Comparison of ENCODE assay signal across 14 cellular contexts in genomic region chr11:12552677-12553076, GRCh38.
DNase-seq lines count a peak whose midpoint lies in the region; ATAC-seq and TF ChIP-seq lines count a peak whose summit lies in the region.
"Had no signal": no experiment of that assay in that cellular context is flagged by ENCODE, and none has a peak within 500 bp of the region (broad histone marks: within the 10 kb centered on the region; RNA-seq: fewer than 3 reads in every experiment).

No MANE protein-coding gene starts in this region.

- no peaks in the 10 kb centered on the region for H3K79me2 ChIP-seq in GM23248 (ENCODE audit: insufficient read depth)

- no peaks in the 10 kb centered on the region for H3K36me3 ChIP-seq in GM23248 (ENCODE audit: low read depth)
- H3K36me3 ChIP-seq: lower lobe of right lung, neutrophil had no signal

- ATAC-seq in GM19328 (IDR thresholded peaks at IDR 0.05; ENCODE audit: unreplicated experiment), result no peak
- no peak for ATAC-seq in HG03280 (IDR thresholded peaks at IDR 0.05; ENCODE audit: unreplicated experiment)
- ATAC-seq: GM12878 had no signal

- H2AFZ ChIP-seq in GM23248, result peak overlapping the region; percentile 15; the same call in 1 of the 2 replicates

- no peak overlapping the region for H3K4me3 ChIP-seq in GM23248
- H3K4me3 ChIP-seq in choroid plexus epithelial cell (ENCODE audit: low read depth, low read length), result no peak overlapping the region
- H3K4me3 ChIP-seq: GM12878, lower lobe of right lung had no signal

- no peak overlapping the region for H3K4me2 ChIP-seq in GM23248 (ENCODE audit: unreplicated experiment)

- TF ChIP-seq CTCF in choroid plexus epithelial cell (conservative IDR thresholded peaks at IDR 0.05; ENCODE audit: low read depth, low read length), result no peak

- no peak overlapping the region for H3K9ac ChIP-seq in GM23248

- DNase-seq in GM23248 (peak; percentile 77), choroid plexus epithelial cell (ENCODE audit: low read depth) (peak; percentile 96), medulla oblongata (ENCODE audit: extremely low spot score) (peak; percentile 2), smooth muscle cell of the brain vasculature (ENCODE audit: low read depth, low spot score) (peak; percentile 57), NCI-H2196 treated with DMSO at 0.1 percent for 48 hours (lab: John Stamatoyannopoulos, UW; ENCODE audit: unreplicated experiment) (no peak)
- DNase-seq in stimulated activated CD4-positive, alpha-beta T cell treated with anti-CD3 and anti-CD28 coated beads, Interleukin-4, amount 100 ng/mL, for 4 hours, result no peak
- DNase-seq: activated effector memory CD4-positive, alpha-beta T cell treated with anti-CD3 and anti-CD28 coated beads, Interleukin-2, amount 50 U/mL, for 16 hours; caudate nucleus; DND-41; lower lobe of right lung had no signal

- no peaks in the 10 kb centered on the region for H3K9me3 ChIP-seq in GM23248 (ENCODE audit: low read depth)
- H3K9me3 ChIP-seq: lower lobe of right lung, neutrophil had no signal

- H3K9me2 ChIP-seq in GM23248 (ENCODE audit: insufficient read depth), result no peaks in the 10 kb centered on the region

- WGBS in GM23248 (ENCODE audit: low coverage in 1 of 2, low lambda C conversion rate in 2 of 2, missing lambda C conversion rate in 2 of 2), 2 experiments, result 23 to 25% methylated on average over 4 of the region's 4 CpGs

- H3K4me1 ChIP-seq in GM23248 (ENCODE audit: insufficient read depth), result peaks cover 39% of the 10 kb centered on the region

- in situ Hi-C loops in GM23248 (cut with MboI), result no loop called here

- H4K20me1 ChIP-seq in GM23248 (ENCODE audit: insufficient read depth), result no peaks in the 10 kb centered on the region

- no peaks in the 10 kb centered on the region for H3K27me3 ChIP-seq in GM23248 (replicated peaks; ENCODE audit: insufficient read depth)
- H3K27me3 ChIP-seq: neutrophil had no signal

- H3F3A ChIP-seq in GM23248 (ENCODE audit: insufficient read depth), result peaks cover 38% of the 10 kb centered on the region

- peak overlapping the region; percentile 36 for H3K27ac ChIP-seq in GM23248
- H3K27ac ChIP-seq: lower lobe of right lung, neutrophil had no signal

Comparison
In these comparisons a context has a peak if more than half of its experiments do, and no peak if none do; other contexts are left out.
1. DNase-seq: peak in GM23248 (single experiment), choroid plexus epithelial cell (single experiment), medulla oblongata (single experiment) and smooth muscle cell of the brain vasculature (single experiment); none in stimulated activated CD4-positive, alpha-beta T cell treated with anti-CD3 and anti-CD28 coated beads, Interleukin-4, amount 100 ng/mL, for 4 hours (0 of 2) and NCI-H2196 treated with DMSO at 0.1 percent for 48 hours (single experiment).